In genomic region chr9:136858844-136859757, GRCh38 we compare ENCODE assay signal across 1 cellular context.
TF ChIP-seq lines count a peak whose summit lies in the region.

No MANE protein-coding gene starts in this region.

TF ChIP-seq in HEK293, 187 proteins besides CTCF, POLR2A, EP300 and RAD21 (continued from another document):
- TF ChIP-seq GLIS2 (tag by site-specific recombination; IDR thresholded peaks at IDR 0.05): 0 out of 2 replicates have a peak, but pooled peaks have one; percentile 11
- TF ChIP-seq ZNF175 (tag by site-specific recombination; IDR thresholded peaks at IDR 0.05): no peak
- no peak for TF ChIP-seq ZNF2 (tag by site-specific recombination; IDR thresholded peaks at IDR 0.05)
- TF ChIP-seq HOXA7 (CRISPR knock-in tag; IDR thresholded peaks at IDR 0.05; ENCODE audit: borderline replicate concordance): no peak
- peak; percentile 93 for TF ChIP-seq ZNF692 (tag by site-specific recombination; IDR thresholded peaks at IDR 0.05)
- TF ChIP-seq YY1 (tag by site-specific recombination; IDR thresholded peaks at IDR 0.05): no peak
- TF ChIP-seq ATF2 (tag by site-specific recombination; IDR thresholded peaks at IDR 0.05; ENCODE audit: low read depth): no peak
- no peak for TF ChIP-seq ZNF521 (tag by site-specific recombination; IDR thresholded peaks at IDR 0.05)
- no peak for TF ChIP-seq ZSCAN23 (tag by site-specific recombination; IDR thresholded peaks at IDR 0.05)
- TF ChIP-seq ZNF791 (tag by site-specific recombination; IDR thresholded peaks at IDR 0.05): no peak
- TF ChIP-seq SP3 (tag by site-specific recombination; IDR thresholded peaks at IDR 0.05): no peak
- no peak for TF ChIP-seq ZNF555 (tag by site-specific recombination; conservative IDR thresholded peaks at IDR 0.05)
- no peak for TF ChIP-seq ZNF580 (tag by site-specific recombination; IDR thresholded peaks at IDR 0.05)
- TF ChIP-seq ZNF600 (tag by site-specific recombination; IDR thresholded peaks at IDR 0.05): no peak
- no peak for TF ChIP-seq ZNF501 (tag by site-specific recombination; IDR thresholded peaks at IDR 0.05)
- peak; percentile 52; the same call in 1 of the 2 replicates for TF ChIP-seq ZBTB10 (tag by site-specific recombination; IDR thresholded peaks at IDR 0.05)
- TF ChIP-seq ZNF394 (tag by site-specific recombination; IDR thresholded peaks at IDR 0.05; ENCODE audit: borderline replicate concordance): peak; percentile 38; the same call in 1 of the 2 replicates
- peak; percentile 59 for TF ChIP-seq ZBTB48 (tag by site-specific recombination; IDR thresholded peaks at IDR 0.05)
- TF ChIP-seq REST (tag by site-specific recombination; IDR thresholded peaks at IDR 0.05): no peak
- no peak for TF ChIP-seq ZNF548 (tag by site-specific recombination; IDR thresholded peaks at IDR 0.05)
- TF ChIP-seq PRDM2 (tag by site-specific recombination; IDR thresholded peaks at IDR 0.05; ENCODE audit: borderline replicate concordance): no peak
TF ChIP-seq in HEK293: peak in this region for 9.
